ENCODE assay signal across 17 cellular contexts in the genomic region with DNA sequence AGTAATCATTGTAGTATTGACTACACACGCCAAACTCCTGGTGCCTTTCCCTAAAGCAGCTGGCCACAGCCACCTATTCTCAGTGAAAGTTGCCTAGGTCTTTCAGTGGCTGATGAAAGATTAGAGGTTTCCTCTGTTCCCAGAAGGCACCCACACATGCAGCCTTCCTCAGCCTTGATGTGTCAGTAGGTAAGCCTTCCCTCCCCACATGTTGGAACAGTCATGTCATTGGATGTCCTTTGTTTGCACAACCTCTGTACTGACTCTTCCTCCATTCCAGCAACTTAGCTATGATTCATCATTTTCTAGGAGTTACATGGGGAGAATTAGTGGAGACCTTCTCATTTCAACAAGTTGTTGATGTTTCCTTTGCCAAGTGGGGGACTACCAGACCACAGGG.
DNase-seq lines count a peak whose midpoint lies in the region; FAIRE-seq and TF ChIP-seq lines count a peak whose summit lies in the region.
"Had no signal": no experiment of that assay in that cellular context is flagged by ENCODE, and none has a peak within 500 bp of the region (broad histone marks: within the 10 kb centered on the region; RNA-seq: fewer than 3 reads in every experiment).

No MANE protein-coding gene starts in this region.

- H3K4me2 ChIP-seq in mesenchymal stem cell (ENCODE audit: low read length, poor library complexity, severe bottlenecking), result no peak overlapping the region

- no peak overlapping the region for H3K18ac ChIP-seq in mesenchymal stem cell (ENCODE audit: low read depth in 1 of 2, low read length in 2 of 2)

- H3K4ac ChIP-seq in mesenchymal stem cell (ENCODE audit: low read depth in 1 of 2, low read length in 2 of 2), result no peak overlapping the region

- intact Hi-C loops in colonic mucosa (cut with DNase I), result no loop called here

- peak; percentile 28 for FAIRE-seq in bronchial epithelial cell (lab: Jason Lieb, UNC)

- H3K4me1 ChIP-seq in mesenchymal stem cell (ENCODE audit: control insufficient read depth, insufficient read depth, low read depth, low read length) (no peaks in the 10 kb centered on the region), colonic mucosa (no peaks in the 10 kb centered on the region)
- H3K4me1 ChIP-seq: spleen had no signal

- H3K27me3 ChIP-seq in bronchial epithelial cell (ENCODE audit: control insufficient read depth, insufficient read depth, low read length) (no peaks in the 10 kb centered on the region), mesenchymal stem cell (ENCODE audit: control insufficient read depth in 1 of 2, insufficient read depth in 1 of 2, low read length in 2 of 2) (no peaks in the 10 kb centered on the region), colonic mucosa (no peaks in the 10 kb centered on the region)

- H3K4me3 ChIP-seq in bronchial epithelial cell (ENCODE audit: low read depth, low read length) (no peak overlapping the region), mesenchymal stem cell (ENCODE audit: insufficient read depth in 1 of 2, low read depth in 1 of 2, low read length in 2 of 2) (no peak overlapping the region), colonic mucosa (no peak overlapping the region)
- H3K4me3 ChIP-seq: spleen, thoracic aorta had no signal

- H2AFZ ChIP-seq in mesenchymal stem cell (ENCODE audit: low read depth, low read length), result no peak overlapping the region

- H3K27ac ChIP-seq in mesenchymal stem cell (ENCODE audit: low read length, poor library complexity, severe bottlenecking) (no peak overlapping the region), colonic mucosa (no peak overlapping the region)
- H3K27ac ChIP-seq: spleen, thoracic aorta, WERI-Rb-1 had no signal

- no peak overlapping the region for H2AK5ac ChIP-seq in mesenchymal stem cell (ENCODE audit: low read length, severe bottlenecking)

- H3K23ac ChIP-seq in mesenchymal stem cell (ENCODE audit: low read length in 2 of 2), result no peak overlapping the region

- no peak overlapping the region for H3K14ac ChIP-seq in mesenchymal stem cell (ENCODE audit: low read length in 2 of 2)

- H2BK5ac ChIP-seq in mesenchymal stem cell (ENCODE audit: low read depth, low read length, poor library complexity, severe bottlenecking), result no peak overlapping the region

- WGBS in mesenchymal stem cell, result 100% methylated on average over 1 of the region's 1 CpG

- no peak overlapping the region for H4K91ac ChIP-seq in mesenchymal stem cell (ENCODE audit: low read length)

- H3K9ac ChIP-seq in mesenchymal stem cell (ENCODE audit: low read length) (no peak overlapping the region), colonic mucosa (ENCODE audit: low read depth in 2 of 2, low read length in 2 of 2) (no peak overlapping the region)

- H2BK15ac ChIP-seq in mesenchymal stem cell (ENCODE audit: low read depth, poor library complexity, severe bottlenecking), result no peak overlapping the region

- H3K9me3 ChIP-seq in mesenchymal stem cell (ENCODE audit: control insufficient read depth, low read length) (no peaks in the 10 kb centered on the region), colonic mucosa (no peaks in the 10 kb centered on the region)
- H3K9me3 ChIP-seq: spleen, thoracic aorta had no signal

- H3K36me3 ChIP-seq in bronchial epithelial cell (ENCODE audit: control insufficient read depth, insufficient read depth, low read length), result no peaks in the 10 kb centered on the region
- no peaks in the 10 kb centered on the region for H3K36me3 ChIP-seq in mesenchymal stem cell (ENCODE audit: control insufficient read depth in 1 of 2, insufficient read depth in 2 of 2, low read depth in 1 of 2, low read length in 2 of 2)
- H3K36me3 ChIP-seq in colonic mucosa, result no peaks in the 10 kb centered on the region
- H3K36me3 ChIP-seq: spleen, thoracic aorta, WERI-Rb-1 had no signal

- H2BK120ac ChIP-seq in mesenchymal stem cell (ENCODE audit: low read depth, low read length), result no peak overlapping the region

- TF ChIP-seq CTCF in bronchial epithelial cell (IDR thresholded peaks at IDR 0.05; ENCODE audit: insufficient read depth, low read length, severe bottlenecking), result no peak
- no peak for TF ChIP-seq CTCF in colonic mucosa (IDR thresholded peaks at IDR 0.05)

- H3K79me1 ChIP-seq in mesenchymal stem cell (replicated peaks; ENCODE audit: low read length, poor library complexity, severe bottlenecking), result no peaks in the 10 kb centered on the region

- DNase-seq in H4 (ENCODE audit: low spot score), result peak; percentile 78
- peak; percentile 14 for DNase-seq in OCI-M1 (lab: John Stamatoyannopoulos, UW)
- DNase-seq in bronchial epithelial cell (ENCODE audit: low read depth), result peak; percentile 53
- DNase-seq in mesenchymal stem cell, result peak; percentile 28
- no peak for DNase-seq in colonic mucosa
- no peak for DNase-seq in NCI-H1436 treated with DMSO at 0.1 percent for 48 hours (lab: John Stamatoyannopoulos, UW)
- DNase-seq in midbrain (lab: John Stamatoyannopoulos, UW), result no peak
- DNase-seq: activated CD8-positive, alpha-beta T cell treated with anti-CD3 and anti-CD28 coated beads, Interleukin-2, amount 10 ng/mL, durations not matched to agents 7 days and 5 days; effector memory CD4-positive, alpha-beta T cell; left cardiac atrium; nephron progenitor cell; NK-92 treated with Interleukin-12 subunit alpha and Interleukin-12 subunit beta, amount 100 ng/mL, for 24 hours; Right ventricle myocardium superior; spleen; T-helper 1 cell; WERI-Rb-1 had no signal

- no peak overlapping the region for H4K8ac ChIP-seq in mesenchymal stem cell (ENCODE audit: low read length)

- H2BK12ac ChIP-seq in mesenchymal stem cell (ENCODE audit: low read length in 2 of 2), result peak overlapping the region in 1 of 2 experiments; percentile 46

Comparison
In these comparisons a context has a peak if more than half of its experiments do, and no peak if none do; other contexts are left out.
1. DNase-seq: peak in H4 (single experiment), OCI-M1 (single experiment), bronchial epithelial cell (single experiment) and mesenchymal stem cell (single experiment); none in colonic mucosa (single experiment), NCI-H1436 treated with DMSO at 0.1 percent for 48 hours (single experiment) and midbrain (single experiment).